Comparison of ENCODE assay signal across 9 cellular contexts in genomic region chr3:124885466-124886167, GRCh38. TPM values are rescaled to one million over a fixed set of nuclear protein-coding genes. Genes with fewer than 3 reads are reported as not detected.
DNase-seq lines count a peak whose midpoint lies in the region; ATAC-seq lines count a peak whose summit lies in the region.
"Had no signal": no experiment of that assay in that cellular context is flagged by ENCODE, and none has a peak within 500 bp of the region (broad histone marks: within the 10 kb centered on the region; RNA-seq: fewer than 3 reads in every experiment).

No MANE protein-coding gene starts in this region.

- H3K9me3 Mint-ChIP-seq in T-helper 1 cell treated with Interleukin-12 subunit alpha and Interleukin-12 subunit beta and Interleukin-4 antibody, amounts not matched to agents 30 μg/mL and 1 μg/mL, for 36 hours: no peaks in the 10 kb centered on the region
- H3K9me3 Mint-ChIP-seq in activated T-helper 17 cell treated with anti-CD3 and anti-CD28 coated beads, Interleukin-2, amount 50 U/mL, for 72 hours: no peaks in the 10 kb centered on the region
- no peaks in the 10 kb centered on the region for H3K9me3 Mint-ChIP-seq in immature natural killer cell
- no peaks in the 10 kb centered on the region for H3K9me3 Mint-ChIP-seq in stimulated activated naive B cell treated with anti-CD40 and anti-IgM and Interleukin-4, amounts not matched to agents 10 μg/mL and 1 μg/mL and 100 μg/mL, for 72 hours

- peaks cover 3% of the 10 kb centered on the region for H3K4me1 Mint-ChIP-seq in T-helper 1 cell treated with Interleukin-12 subunit alpha and Interleukin-12 subunit beta and Interleukin-4 antibody, amounts not matched to agents 30 μg/mL and 1 μg/mL, for 36 hours (ENCODE audit: low read depth)
- no peaks in the 10 kb centered on the region for H3K4me1 Mint-ChIP-seq in activated T-helper 17 cell treated with anti-CD3 and anti-CD28 coated beads, Interleukin-2, amount 50 U/mL, for 72 hours
- peaks cover 6 to 7% of the 10 kb centered on the region in 2 donors for H3K4me1 Mint-ChIP-seq in immature natural killer cell
- H3K4me1 Mint-ChIP-seq in stimulated activated naive B cell treated with anti-CD40 and anti-IgM and Interleukin-4, amounts not matched to agents 10 μg/mL and 1 μg/mL and 100 μg/mL, for 72 hours: peaks cover 6 to 19% of the 10 kb centered on the region in 2 donors

- peaks cover 64% of the 10 kb centered on the region for H3K27me3 Mint-ChIP-seq in T-helper 1 cell treated with Interleukin-12 subunit alpha and Interleukin-12 subunit beta and Interleukin-4 antibody, amounts not matched to agents 30 μg/mL and 1 μg/mL, for 36 hours (ENCODE audit: low read depth)
- H3K27me3 Mint-ChIP-seq in activated T-helper 17 cell treated with anti-CD3 and anti-CD28 coated beads, Interleukin-2, amount 50 U/mL, for 72 hours: peaks cover 50% of the 10 kb centered on the region
- peaks cover 12 to 35% (median 13%) of the 10 kb centered on the region in 3 donors for H3K27me3 Mint-ChIP-seq in immature natural killer cell (ENCODE audit: low read depth in 3 of 3)
- H3K27me3 Mint-ChIP-seq in stimulated activated naive B cell treated with anti-CD40 and anti-IgM and Interleukin-4, amounts not matched to agents 10 μg/mL and 1 μg/mL and 100 μg/mL, for 72 hours: peaks cover 57 to 58% of the 10 kb centered on the region in 2 donors

- no peak overlapping the region for H3K27ac Mint-ChIP-seq in T-helper 1 cell treated with Interleukin-12 subunit alpha and Interleukin-12 subunit beta and Interleukin-4 antibody, amounts not matched to agents 30 μg/mL and 1 μg/mL, for 36 hours
- H3K27ac Mint-ChIP-seq in activated T-helper 17 cell treated with anti-CD3 and anti-CD28 coated beads, Interleukin-2, amount 50 U/mL, for 72 hours: no peak overlapping the region
- H3K27ac Mint-ChIP-seq in immature natural killer cell: no peak overlapping the region
- H3K27ac Mint-ChIP-seq in stimulated activated naive B cell treated with anti-CD40 and anti-IgM and Interleukin-4, amounts not matched to agents 10 μg/mL and 1 μg/mL and 100 μg/mL, for 72 hours: no peak overlapping the region

- no peak for ATAC-seq in activated T-helper 17 cell treated with anti-CD3 and anti-CD28 coated beads, Interleukin-2, amount 50 U/mL, for 72 hours (replicated peaks)
- ATAC-seq in stimulated activated naive B cell treated with anti-CD40 and anti-IgM and Interleukin-4, amounts not matched to agents 10 μg/mL and 1 μg/mL and 100 μg/mL, for 72 hours (replicated peaks): no peak
- no peak for ATAC-seq in left lobe of liver

- DNase-seq in T-helper 1 cell (no peak), immature natural killer cell (no peak), NCI-H2171 (lab: John Stamatoyannopoulos, UW) (no peak), SHP77 treated with DMSO at 0.1 percent for 48 hours (lab: John Stamatoyannopoulos, UW) (no peak), left lobe of liver (ENCODE audit: low spot score) (no peak)
- no peak for DNase-seq in stimulated activated naive B cell treated with anti-CD40 and anti-IgM and Interleukin-4, amounts not matched to agents 10 μg/mL and 1 μg/mL and 100 μg/mL, for 72 hours
- DNase-seq: DND-41 had no signal

- H3K36me3 Mint-ChIP-seq in T-helper 1 cell treated with Interleukin-12 subunit alpha and Interleukin-12 subunit beta and Interleukin-4 antibody, amounts not matched to agents 30 μg/mL and 1 μg/mL, for 36 hours (ENCODE audit: low read depth): no peaks in the 10 kb centered on the region
- no peaks in the 10 kb centered on the region for H3K36me3 Mint-ChIP-seq in activated T-helper 17 cell treated with anti-CD3 and anti-CD28 coated beads, Interleukin-2, amount 50 U/mL, for 72 hours (ENCODE audit: low read depth)
- no peaks in the 10 kb centered on the region for H3K36me3 Mint-ChIP-seq in immature natural killer cell
- no peaks in the 10 kb centered on the region for H3K36me3 Mint-ChIP-seq in stimulated activated naive B cell treated with anti-CD40 and anti-IgM and Interleukin-4, amounts not matched to agents 10 μg/mL and 1 μg/mL and 100 μg/mL, for 72 hours

- peak overlapping the region; percentile 45 for H3K4me3 Mint-ChIP-seq in T-helper 1 cell treated with Interleukin-12 subunit alpha and Interleukin-12 subunit beta and Interleukin-4 antibody, amounts not matched to agents 30 μg/mL and 1 μg/mL, for 36 hours
- peak overlapping the region; percentile 59 for H3K4me3 Mint-ChIP-seq in activated T-helper 17 cell treated with anti-CD3 and anti-CD28 coated beads, Interleukin-2, amount 50 U/mL, for 72 hours
- H3K4me3 Mint-ChIP-seq in immature natural killer cell: peak overlapping the region; percentile 56 to 80 (median 72)
- peak overlapping the region; percentile 50 to 63 for H3K4me3 Mint-ChIP-seq in stimulated activated naive B cell treated with anti-CD40 and anti-IgM and Interleukin-4, amounts not matched to agents 10 μg/mL and 1 μg/mL and 100 μg/mL, for 72 hours

RNA-seq across cellular contexts. Expression of gene ITGB5, which starts 1.5 kb away (rescaled TPM):
- 1 to 10 TPM in 1 of 2 donors, under 1 TPM in 1; 0.61 to 1.1 TPM for total RNA-seq in activated T-helper 17 cell treated with anti-CD3 and anti-CD28 coated beads, Interleukin-2, amount 50 U/mL, for 72 hours
- polyA plus RNA-seq in immature natural killer cell: 1 to 10 TPM in 1 of 3 donors, under 1 TPM in 1, not detected in 1; 0.52 to 1.1 TPM
- 74.7 TPM for total RNA-seq in left lobe of liver

RNA-seq across cellular contexts. Expression of gene MUC13, which starts 48.9 kb away (rescaled TPM):
- total RNA-seq in activated T-helper 17 cell treated with anti-CD3 and anti-CD28 coated beads, Interleukin-2, amount 50 U/mL, for 72 hours: not detected
- not detected for polyA plus RNA-seq in immature natural killer cell
- total RNA-seq in left lobe of liver: 0.50 TPM

Comparison
In these comparisons a context has a peak if more than half of its experiments do, and no peak if none do; other contexts are left out.
1. RNA of gene ITGB5, which starts 1.5 kb away (total RNA-seq): 74.7 TPM in left lobe of liver (single experiment); 0.61 to 1.1 TPM in activated T-helper 17 cell treated with anti-CD3 and anti-CD28 coated beads, Interleukin-2, amount 50 U/mL, for 72 hours; every median in the first group is over 10 times any median in the second.
2. Peak in every context shown above with its lines, with median percentiles within 50 percentile points of each other: H3K4me3 Mint-ChIP-seq.